Comparison of ENCODE assay signal across 1 cellular context in the genomic region with DNA sequence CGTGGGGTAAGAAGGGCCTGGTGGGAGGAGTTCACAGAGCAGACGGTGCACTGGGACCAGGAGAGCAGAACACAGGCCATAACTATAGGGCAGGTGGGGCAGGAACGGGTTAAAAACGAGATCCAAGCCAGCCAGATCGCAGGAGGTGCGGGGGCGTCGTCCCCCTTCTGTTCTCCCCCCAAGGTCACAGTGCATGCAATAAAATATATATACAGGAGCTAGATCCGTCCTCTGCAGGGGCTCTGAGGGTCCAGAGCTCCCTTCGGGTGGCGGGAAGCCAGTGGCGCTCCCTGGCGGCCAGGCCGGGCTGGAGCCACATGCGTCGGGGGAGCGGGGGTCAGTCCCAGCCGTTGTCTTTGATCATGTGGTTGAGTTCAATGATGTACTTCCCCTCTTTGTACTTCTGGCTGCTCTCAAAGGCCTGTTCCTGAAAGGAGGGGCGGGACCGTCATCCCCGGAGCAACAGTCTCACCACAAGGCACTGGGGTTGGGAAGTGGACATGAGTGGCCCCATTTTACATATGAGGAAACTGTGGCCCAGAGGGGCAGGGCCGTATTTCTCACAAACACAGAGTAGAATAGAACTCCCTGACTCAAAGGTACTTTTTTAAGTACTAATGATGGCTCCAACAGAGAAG.
TF ChIP-seq lines count a peak whose summit lies in the region.

No MANE protein-coding gene starts in this region.

TF ChIP-seq in K562, 482 proteins besides CTCF, POLR2A, EP300 and RAD21 (continued from another document and continues in another):
- TF ChIP-seq, protein P1, sequence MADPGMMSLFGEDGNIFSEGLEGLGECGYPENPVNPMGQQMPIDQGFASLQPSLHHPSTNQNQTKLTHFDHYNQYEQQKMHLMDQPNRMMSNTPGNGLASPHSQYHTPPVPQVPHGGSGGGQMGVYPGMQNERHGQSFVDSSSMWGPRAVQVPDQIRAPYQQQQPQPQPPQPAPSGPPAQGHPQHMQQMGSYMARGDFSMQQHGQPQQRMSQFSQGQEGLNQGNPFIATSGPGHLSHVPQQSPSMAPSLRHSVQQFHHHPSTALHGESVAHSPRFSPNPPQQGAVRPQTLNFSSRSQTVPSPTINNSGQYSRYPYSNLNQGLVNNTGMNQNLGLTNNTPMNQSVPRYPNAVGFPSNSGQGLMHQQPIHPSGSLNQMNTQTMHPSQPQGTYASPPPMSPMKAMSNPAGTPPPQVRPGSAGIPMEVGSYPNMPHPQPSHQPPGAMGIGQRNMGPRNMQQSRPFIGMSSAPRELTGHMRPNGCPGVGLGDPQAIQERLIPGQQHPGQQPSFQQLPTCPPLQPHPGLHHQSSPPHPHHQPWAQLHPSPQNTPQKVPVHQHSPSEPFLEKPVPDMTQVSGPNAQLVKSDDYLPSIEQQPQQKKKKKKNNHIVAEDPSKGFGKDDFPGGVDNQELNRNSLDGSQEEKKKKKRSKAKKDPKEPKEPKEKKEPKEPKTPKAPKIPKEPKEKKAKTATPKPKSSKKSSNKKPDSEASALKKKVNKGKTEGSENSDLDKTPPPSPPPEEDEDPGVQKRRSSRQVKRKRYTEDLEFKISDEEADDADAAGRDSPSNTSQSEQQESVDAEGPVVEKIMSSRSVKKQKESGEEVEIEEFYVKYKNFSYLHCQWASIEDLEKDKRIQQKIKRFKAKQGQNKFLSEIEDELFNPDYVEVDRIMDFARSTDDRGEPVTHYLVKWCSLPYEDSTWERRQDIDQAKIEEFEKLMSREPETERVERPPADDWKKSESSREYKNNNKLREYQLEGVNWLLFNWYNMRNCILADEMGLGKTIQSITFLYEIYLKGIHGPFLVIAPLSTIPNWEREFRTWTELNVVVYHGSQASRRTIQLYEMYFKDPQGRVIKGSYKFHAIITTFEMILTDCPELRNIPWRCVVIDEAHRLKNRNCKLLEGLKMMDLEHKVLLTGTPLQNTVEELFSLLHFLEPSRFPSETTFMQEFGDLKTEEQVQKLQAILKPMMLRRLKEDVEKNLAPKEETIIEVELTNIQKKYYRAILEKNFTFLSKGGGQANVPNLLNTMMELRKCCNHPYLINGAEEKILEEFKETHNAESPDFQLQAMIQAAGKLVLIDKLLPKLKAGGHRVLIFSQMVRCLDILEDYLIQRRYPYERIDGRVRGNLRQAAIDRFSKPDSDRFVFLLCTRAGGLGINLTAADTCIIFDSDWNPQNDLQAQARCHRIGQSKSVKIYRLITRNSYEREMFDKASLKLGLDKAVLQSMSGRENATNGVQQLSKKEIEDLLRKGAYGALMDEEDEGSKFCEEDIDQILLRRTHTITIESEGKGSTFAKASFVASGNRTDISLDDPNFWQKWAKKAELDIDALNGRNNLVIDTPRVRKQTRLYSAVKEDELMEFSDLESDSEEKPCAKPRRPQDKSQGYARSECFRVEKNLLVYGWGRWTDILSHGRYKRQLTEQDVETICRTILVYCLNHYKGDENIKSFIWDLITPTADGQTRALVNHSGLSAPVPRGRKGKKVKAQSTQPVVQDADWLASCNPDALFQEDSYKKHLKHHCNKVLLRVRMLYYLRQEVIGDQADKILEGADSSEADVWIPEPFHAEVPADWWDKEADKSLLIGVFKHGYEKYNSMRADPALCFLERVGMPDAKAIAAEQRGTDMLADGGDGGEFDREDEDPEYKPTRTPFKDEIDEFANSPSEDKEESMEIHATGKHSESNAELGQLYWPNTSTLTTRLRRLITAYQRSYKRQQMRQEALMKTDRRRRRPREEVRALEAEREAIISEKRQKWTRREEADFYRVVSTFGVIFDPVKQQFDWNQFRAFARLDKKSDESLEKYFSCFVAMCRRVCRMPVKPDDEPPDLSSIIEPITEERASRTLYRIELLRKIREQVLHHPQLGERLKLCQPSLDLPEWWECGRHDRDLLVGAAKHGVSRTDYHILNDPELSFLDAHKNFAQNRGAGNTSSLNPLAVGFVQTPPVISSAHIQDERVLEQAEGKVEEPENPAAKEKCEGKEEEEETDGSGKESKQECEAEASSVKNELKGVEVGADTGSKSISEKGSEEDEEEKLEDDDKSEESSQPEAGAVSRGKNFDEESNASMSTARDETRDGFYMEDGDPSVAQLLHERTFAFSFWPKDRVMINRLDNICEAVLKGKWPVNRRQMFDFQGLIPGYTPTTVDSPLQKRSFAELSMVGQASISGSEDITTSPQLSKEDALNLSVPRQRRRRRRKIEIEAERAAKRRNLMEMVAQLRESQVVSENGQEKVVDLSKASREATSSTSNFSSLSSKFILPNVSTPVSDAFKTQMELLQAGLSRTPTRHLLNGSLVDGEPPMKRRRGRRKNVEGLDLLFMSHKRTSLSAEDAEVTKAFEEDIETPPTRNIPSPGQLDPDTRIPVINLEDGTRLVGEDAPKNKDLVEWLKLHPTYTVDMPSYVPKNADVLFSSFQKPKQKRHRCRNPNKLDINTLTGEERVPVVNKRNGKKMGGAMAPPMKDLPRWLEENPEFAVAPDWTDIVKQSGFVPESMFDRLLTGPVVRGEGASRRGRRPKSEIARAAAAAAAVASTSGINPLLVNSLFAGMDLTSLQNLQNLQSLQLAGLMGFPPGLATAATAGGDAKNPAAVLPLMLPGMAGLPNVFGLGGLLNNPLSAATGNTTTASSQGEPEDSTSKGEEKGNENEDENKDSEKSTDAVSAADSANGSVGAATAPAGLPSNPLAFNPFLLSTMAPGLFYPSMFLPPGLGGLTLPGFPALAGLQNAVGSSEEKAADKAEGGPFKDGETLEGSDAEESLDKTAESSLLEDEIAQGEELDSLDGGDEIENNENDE (IDR thresholded peaks at IDR 0.05; ENCODE audit: low read depth, low read length) = no peak
- TF ChIP-seq RBM17 (IDR thresholded peaks at IDR 0.05; ENCODE audit: borderline replicate concordance, low read depth, low read length) (no peak), TAF15 (IDR thresholded peaks at IDR 0.05; ENCODE audit: low read depth, low read length) (no peak), TAF1 (IDR thresholded peaks at IDR 0.05; ENCODE audit: control insufficient read depth, extremely low read depth, insufficient read depth, low read length, severe bottlenecking) (no peak), SUPT5H (IDR thresholded peaks at IDR 0.05) (peak; percentile 47; the same call in 1 of the 2 replicates), RBM39 (optimal IDR thresholded peaks at IDR 0.05; ENCODE audit: low read depth, low read length) (no peak), ZFPM2 (CRISPR knock-in tag; IDR thresholded peaks at IDR 0.05) (peak; percentile 90; the same call in 1 of the 2 replicates), CREB1 (IDR thresholded peaks at IDR 0.05) (no peak; the same call in 1 of the 2 replicates), CREB1 (CRISPR knock-in tag; IDR thresholded peaks at IDR 0.05) (no peak), TAF7 (tag; IDR thresholded peaks at IDR 0.05) (peak; percentile 57; the same call in 1 of the 2 replicates), THRAP3 (IDR thresholded peaks at IDR 0.05; ENCODE audit: borderline replicate concordance) (0 out of 2 replicates have a peak, but pooled peaks have one; percentile 31), PTTG1 (tag; IDR thresholded peaks at IDR 0.05; ENCODE audit: low read depth) (peak; percentile 92), RBM15 (IDR thresholded peaks at IDR 0.05; ENCODE audit: insufficient read depth, low read length) (no peak), DIDO1 (tag; IDR thresholded peaks at IDR 0.05; ENCODE audit: low read depth) (0 out of 2 replicates have a peak, but pooled peaks have one; percentile 37), CREM (IDR thresholded peaks at IDR 0.05; ENCODE audit: low read depth) (peak; percentile 78), NFXL1 (CRISPR knock-in tag; IDR thresholded peaks at IDR 0.05) (peak; percentile 84; the same call in 1 of the 2 replicates), MED1 (CRISPR knock-in tag; IDR thresholded peaks at IDR 0.05; ENCODE audit: borderline replicate concordance) (no peak), NCOA1 (IDR thresholded peaks at IDR 0.05; ENCODE audit: low read depth) (no peak), FOSL1 (tag; conservative IDR thresholded peaks at IDR 0.05) (no peak), MEF2A (IDR thresholded peaks at IDR 0.05; ENCODE audit: control insufficient read depth, low read depth, low read length) (no peak), TGIF2 (CRISPR knock-in tag; IDR thresholded peaks at IDR 0.05) (no peak), SRF (CRISPR knock-in tag; IDR thresholded peaks at IDR 0.05) (0 out of 4 replicates have a peak, but pooled peaks of 1 of the 2 experiments have one; percentile 70), ZBTB1 (CRISPR knock-in tag; IDR thresholded peaks at IDR 0.05; ENCODE audit: borderline replicate concordance, low read depth) (no peak), TBP (optimal IDR thresholded peaks at IDR 0.05; ENCODE audit: low read depth, low read length) (peak; percentile 87), SP1 (CRISPR knock-in tag; IDR thresholded peaks at IDR 0.05) (no peak; the same call in 1 of the 2 replicates), HDAC2 (IDR thresholded peaks at IDR 0.05) (peak; percentile 82), TAL1 (IDR thresholded peaks at IDR 0.05) (no peak)
- TF ChIP-seq, protein P2, sequence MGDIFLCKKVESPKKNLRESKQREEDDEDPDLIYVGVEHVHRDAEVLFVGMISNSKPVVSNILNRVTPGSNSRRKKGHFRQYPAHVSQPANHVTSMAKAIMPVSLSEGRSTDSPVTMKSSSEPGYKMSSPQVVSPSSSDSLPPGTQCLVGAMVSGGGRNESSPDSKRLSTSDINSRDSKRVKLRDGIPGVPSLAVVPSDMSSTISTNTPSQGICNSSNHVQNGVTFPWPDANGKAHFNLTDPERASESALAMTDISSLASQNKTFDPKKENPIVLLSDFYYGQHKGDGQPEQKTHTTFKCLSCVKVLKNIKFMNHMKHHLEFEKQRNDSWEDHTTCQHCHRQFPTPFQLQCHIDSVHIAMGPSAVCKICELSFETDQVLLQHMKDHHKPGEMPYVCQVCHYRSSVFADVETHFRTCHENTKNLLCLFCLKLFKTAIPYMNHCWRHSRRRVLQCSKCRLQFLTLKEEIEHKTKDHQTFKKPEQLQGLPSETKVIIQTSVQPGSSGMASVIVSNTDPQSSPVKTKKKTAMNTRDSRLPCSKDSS (IDR thresholded peaks at IDR 0.05; ENCODE audit: low read depth, partially characterized antibody) = no peak
- TF ChIP-seq, protein P3, sequence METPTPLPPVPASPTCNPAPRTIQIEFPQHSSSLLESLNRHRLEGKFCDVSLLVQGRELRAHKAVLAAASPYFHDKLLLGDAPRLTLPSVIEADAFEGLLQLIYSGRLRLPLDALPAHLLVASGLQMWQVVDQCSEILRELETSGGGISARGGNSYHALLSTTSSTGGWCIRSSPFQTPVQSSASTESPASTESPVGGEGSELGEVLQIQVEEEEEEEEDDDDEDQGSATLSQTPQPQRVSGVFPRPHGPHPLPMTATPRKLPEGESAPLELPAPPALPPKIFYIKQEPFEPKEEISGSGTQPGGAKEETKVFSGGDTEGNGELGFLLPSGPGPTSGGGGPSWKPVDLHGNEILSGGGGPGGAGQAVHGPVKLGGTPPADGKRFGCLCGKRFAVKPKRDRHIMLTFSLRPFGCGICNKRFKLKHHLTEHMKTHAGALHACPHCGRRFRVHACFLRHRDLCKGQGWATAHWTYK (CRISPR knock-in tag; IDR thresholded peaks at IDR 0.05) = peak; percentile 95
- TF ChIP-seq, protein P4, sequence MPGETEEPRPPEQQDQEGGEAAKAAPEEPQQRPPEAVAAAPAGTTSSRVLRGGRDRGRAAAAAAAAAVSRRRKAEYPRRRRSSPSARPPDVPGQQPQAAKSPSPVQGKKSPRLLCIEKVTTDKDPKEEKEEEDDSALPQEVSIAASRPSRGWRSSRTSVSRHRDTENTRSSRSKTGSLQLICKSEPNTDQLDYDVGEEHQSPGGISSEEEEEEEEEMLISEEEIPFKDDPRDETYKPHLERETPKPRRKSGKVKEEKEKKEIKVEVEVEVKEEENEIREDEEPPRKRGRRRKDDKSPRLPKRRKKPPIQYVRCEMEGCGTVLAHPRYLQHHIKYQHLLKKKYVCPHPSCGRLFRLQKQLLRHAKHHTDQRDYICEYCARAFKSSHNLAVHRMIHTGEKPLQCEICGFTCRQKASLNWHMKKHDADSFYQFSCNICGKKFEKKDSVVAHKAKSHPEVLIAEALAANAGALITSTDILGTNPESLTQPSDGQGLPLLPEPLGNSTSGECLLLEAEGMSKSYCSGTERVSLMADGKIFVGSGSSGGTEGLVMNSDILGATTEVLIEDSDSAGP (CRISPR knock-in tag; IDR thresholded peaks at IDR 0.05) = no peak
- TF ChIP-seq, protein P5, sequence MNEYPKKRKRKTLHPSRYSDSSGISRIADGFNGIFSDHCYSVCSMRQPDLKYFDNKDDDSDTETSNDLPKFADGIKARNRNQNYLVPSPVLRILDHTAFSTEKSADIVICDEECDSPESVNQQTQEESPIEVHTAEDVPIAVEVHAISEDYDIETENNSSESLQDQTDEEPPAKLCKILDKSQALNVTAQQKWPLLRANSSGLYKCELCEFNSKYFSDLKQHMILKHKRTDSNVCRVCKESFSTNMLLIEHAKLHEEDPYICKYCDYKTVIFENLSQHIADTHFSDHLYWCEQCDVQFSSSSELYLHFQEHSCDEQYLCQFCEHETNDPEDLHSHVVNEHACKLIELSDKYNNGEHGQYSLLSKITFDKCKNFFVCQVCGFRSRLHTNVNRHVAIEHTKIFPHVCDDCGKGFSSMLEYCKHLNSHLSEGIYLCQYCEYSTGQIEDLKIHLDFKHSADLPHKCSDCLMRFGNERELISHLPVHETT (CRISPR knock-in tag; conservative IDR thresholded peaks at IDR 0.05 in 1 of 2, IDR thresholded peaks at IDR 0.05 in 1 of 2) = peak in 1 of 2 experiments; percentile 96; a peak in 2 of 4 replicates
- TF ChIP-seq, protein P6, sequence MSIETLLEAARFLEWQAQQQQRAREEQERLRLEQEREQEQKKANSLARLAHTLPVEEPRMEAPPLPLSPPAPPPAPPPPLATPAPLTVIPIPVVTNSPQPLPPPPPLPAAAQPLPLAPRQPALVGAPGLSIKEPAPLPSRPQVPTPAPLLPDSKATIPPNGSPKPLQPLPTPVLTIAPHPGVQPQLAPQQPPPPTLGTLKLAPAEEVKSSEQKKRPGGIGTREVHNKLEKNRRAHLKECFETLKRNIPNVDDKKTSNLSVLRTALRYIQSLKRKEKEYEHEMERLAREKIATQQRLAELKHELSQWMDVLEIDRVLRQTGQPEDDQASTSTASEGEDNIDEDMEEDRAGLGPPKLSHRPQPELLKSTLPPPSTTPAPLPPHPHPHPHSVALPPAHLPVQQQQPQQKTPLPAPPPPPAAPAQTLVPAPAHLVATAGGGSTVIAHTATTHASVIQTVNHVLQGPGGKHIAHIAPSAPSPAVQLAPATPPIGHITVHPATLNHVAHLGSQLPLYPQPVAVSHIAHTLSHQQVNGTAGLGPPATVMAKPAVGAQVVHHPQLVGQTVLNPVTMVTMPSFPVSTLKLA (conservative IDR thresholded peaks at IDR 0.05) = peak; percentile 87 to 89
- TF ChIP-seq, protein P7, sequence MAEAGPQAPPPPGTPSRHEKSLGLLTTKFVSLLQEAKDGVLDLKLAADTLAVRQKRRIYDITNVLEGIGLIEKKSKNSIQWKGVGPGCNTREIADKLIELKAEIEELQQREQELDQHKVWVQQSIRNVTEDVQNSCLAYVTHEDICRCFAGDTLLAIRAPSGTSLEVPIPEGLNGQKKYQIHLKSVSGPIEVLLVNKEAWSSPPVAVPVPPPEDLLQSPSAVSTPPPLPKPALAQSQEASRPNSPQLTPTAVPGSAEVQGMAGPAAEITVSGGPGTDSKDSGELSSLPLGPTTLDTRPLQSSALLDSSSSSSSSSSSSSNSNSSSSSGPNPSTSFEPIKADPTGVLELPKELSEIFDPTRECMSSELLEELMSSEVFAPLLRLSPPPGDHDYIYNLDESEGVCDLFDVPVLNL (CRISPR knock-in tag; IDR thresholded peaks at IDR 0.05; ENCODE audit: low read depth) = peak; percentile 79; the same call in 1 of the 2 replicates
